Comparison of ENCODE assay signal across 30 cellular contexts in genomic region chr7:132117636-132118035, GRCh38.
"Had no signal": no experiment of that assay in that cellular context is flagged by ENCODE, and none has a peak within 500 bp of the region (broad histone marks: within the 10 kb centered on the region; RNA-seq: fewer than 3 reads in every experiment).

No MANE protein-coding gene starts in this region.

- H3K9me3 ChIP-seq: ascending aorta, SJSA1 had no signal

- H3K27me3 ChIP-seq: ascending aorta, cardiac muscle cell, SJSA1 had no signal

- H3K27me3 Mint-ChIP-seq: activated CD4-positive, alpha-beta memory T cell treated with anti-CD3 and anti-CD28 coated beads, Interleukin-2, amount 10 ng/mL, durations not matched to agents 7 days and 5 days; activated CD8-positive, alpha-beta memory T cell treated with anti-CD3 and anti-CD28 coated beads, Interleukin-2, amount 10 ng/mL, durations not matched to agents 7 days and 5 days had no signal

- H3K4me1 ChIP-seq: ascending aorta, SJSA1 had no signal

- H3K36me3 ChIP-seq: ascending aorta, cardiac muscle cell, SJSA1, WERI-Rb-1 had no signal

- H3K36me3 Mint-ChIP-seq: activated CD8-positive, alpha-beta memory T cell treated with anti-CD3 and anti-CD28 coated beads, Interleukin-2, amount 10 ng/mL, durations not matched to agents 7 days and 5 days; activated naive CD8-positive, alpha-beta T cell treated with anti-CD3 and anti-CD28 coated beads, Interleukin-2, amount 10 ng/mL, durations not matched to agents 7 days and 5 days had no signal

- H3K4me3 ChIP-seq: ascending aorta, cardiac muscle cell, SJSA1 had no signal

- H3K9me3 Mint-ChIP-seq: activated CD4-positive, alpha-beta memory T cell treated with anti-CD3 and anti-CD28 coated beads, Interleukin-2, amount 10 ng/mL, durations not matched to agents 7 days and 5 days; activated naive CD8-positive, alpha-beta T cell treated with anti-CD3 and anti-CD28 coated beads, Interleukin-2, amount 10 ng/mL, durations not matched to agents 7 days and 5 days had no signal

- DNase-seq: activated CD4-positive, alpha-beta memory T cell treated with anti-CD3 and anti-CD28 coated beads, Interleukin-2, amount 10 ng/mL, durations not matched to agents 7 days and 5 days; activated CD4-positive, alpha-beta T cell treated with anti-CD3 and anti-CD28 coated beads for 1 hour; activated CD4-positive, alpha-beta T cell treated with anti-CD3 and anti-CD28 coated beads for 48 hours; activated CD4-positive, CD25-positive, alpha-beta regulatory T cell; activated CD8-positive, alpha-beta memory T cell treated with anti-CD3 and anti-CD28 coated beads for 24 hours; activated CD8-positive, alpha-beta memory T cell treated with anti-CD3 and anti-CD28 coated beads, Interleukin-2, amount 10 ng/mL, durations not matched to agents 7 days and 5 days; activated CD8-positive, alpha-beta memory T cell treated with anti-CD3 and anti-CD28 coated beads, Interleukin-2, amount 50 U/mL, for 48 hours; activated effector memory CD4-positive, alpha-beta T cell treated with Interleukin-2 at 50 U/mL for 16 hours; activated naive CD4-positive, alpha-beta T cell treated with anti-CD3 and anti-CD28 coated beads, Interleukin-2, amount 50 U/mL, for 16 hours; activated naive CD8-positive, alpha-beta T cell treated with anti-CD3 and anti-CD28 coated beads, Interleukin-2, amount 10 ng/mL, durations not matched to agents 7 days and 5 days; activated T-cell treated with anti-CD3 and anti-CD28 coated beads, Interleukin-2, amount 50 U/mL, for 48 hours; amygdala; Karpas-422; KBM-7; NCI-H1105; NCI-H1417 treated with DMSO at 0.1 percent for 48 hours; NCI-H187 treated with DMSO at 0.1 percent for 48 hours; NCI-H2081; NCI-H510A; NCI-H69; NK-92 treated with Interleukin-12 subunit alpha and Interleukin-12 subunit beta, amount 100 ng/mL, for 24 hours; SHP77 treated with DMSO at 0.1 percent for 48 hours; SW 1271; T-helper 1 cell; T-helper 2 cell; T-helper 9 cell had no signal

- H3K27ac ChIP-seq: ascending aorta, cardiac muscle cell, SJSA1, WERI-Rb-1 had no signal

- ATAC-seq: activated CD8-positive, alpha-beta memory T cell treated with anti-CD3 and anti-CD28 coated beads, Interleukin-2, amount 10 ng/mL, durations not matched to agents 7 days and 5 days had no signal

- H3K27ac Mint-ChIP-seq: activated CD4-positive, alpha-beta memory T cell treated with anti-CD3 and anti-CD28 coated beads, Interleukin-2, amount 10 ng/mL, durations not matched to agents 7 days and 5 days; activated CD8-positive, alpha-beta memory T cell treated with anti-CD3 and anti-CD28 coated beads, Interleukin-2, amount 10 ng/mL, durations not matched to agents 7 days and 5 days; activated naive CD8-positive, alpha-beta T cell treated with anti-CD3 and anti-CD28 coated beads, Interleukin-2, amount 10 ng/mL, durations not matched to agents 7 days and 5 days had no signal

- H3K4me1 Mint-ChIP-seq: activated CD4-positive, alpha-beta memory T cell treated with anti-CD3 and anti-CD28 coated beads, Interleukin-2, amount 10 ng/mL, durations not matched to agents 7 days and 5 days; activated CD8-positive, alpha-beta memory T cell treated with anti-CD3 and anti-CD28 coated beads, Interleukin-2, amount 10 ng/mL, durations not matched to agents 7 days and 5 days; activated naive CD8-positive, alpha-beta T cell treated with anti-CD3 and anti-CD28 coated beads, Interleukin-2, amount 10 ng/mL, durations not matched to agents 7 days and 5 days had no signal

- H3K4me3 Mint-ChIP-seq: activated CD4-positive, alpha-beta memory T cell treated with anti-CD3 and anti-CD28 coated beads, Interleukin-2, amount 10 ng/mL, durations not matched to agents 7 days and 5 days; activated CD8-positive, alpha-beta memory T cell treated with anti-CD3 and anti-CD28 coated beads, Interleukin-2, amount 10 ng/mL, durations not matched to agents 7 days and 5 days; activated naive CD8-positive, alpha-beta T cell treated with anti-CD3 and anti-CD28 coated beads, Interleukin-2, amount 10 ng/mL, durations not matched to agents 7 days and 5 days had no signal
